Comparison of ENCODE assay signal across 2 cellular contexts in the genomic region with DNA sequence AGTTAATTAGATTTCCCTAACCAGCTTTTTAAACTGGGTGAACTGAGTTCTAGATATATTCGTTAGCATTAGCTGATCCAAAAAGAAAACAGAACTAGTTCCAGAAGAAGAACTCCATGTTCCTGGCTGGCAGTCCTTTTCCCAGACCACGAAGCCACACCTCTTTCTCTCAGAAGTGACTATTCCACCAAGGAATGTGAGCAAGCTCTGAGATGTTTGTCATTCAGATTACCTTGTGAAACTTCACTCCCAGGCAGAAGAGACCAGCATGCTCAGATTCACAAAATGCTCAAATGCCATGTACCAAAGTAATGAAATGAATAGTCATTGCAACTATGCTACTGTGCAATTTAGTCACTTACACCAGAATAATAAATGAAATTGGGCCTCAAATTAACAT.
TF ChIP-seq lines count a peak whose summit lies in the region.

No MANE protein-coding gene starts in this region.

TF ChIP-seq in A549, 52 proteins besides CTCF, POLR2A, EP300 and RAD21 (continues in another document):
- TF ChIP-seq TP53 (CRISPR knock-in tag; IDR thresholded peaks at IDR 0.05): no peak
- TF ChIP-seq POLR2AphosphoS2 (conservative IDR thresholded peaks at IDR 0.05; ENCODE audit: low read length): no peak
- no peak for TF ChIP-seq KDM1A (IDR thresholded peaks at IDR 0.05; ENCODE audit: low read depth)
- no peak for TF ChIP-seq ZSCAN20 (CRISPR knock-in tag; IDR thresholded peaks at IDR 0.05)
- TF ChIP-seq HOXB13 (CRISPR knock-in tag; IDR thresholded peaks at IDR 0.05; ENCODE audit: low read depth): no peak
- no peak for TF ChIP-seq RCOR1 (IDR thresholded peaks at IDR 0.05; ENCODE audit: low read depth, low read length)
- no peak for TF ChIP-seq KDM5A (IDR thresholded peaks at IDR 0.05)
- no peak for TF ChIP-seq HDAC2 (IDR thresholded peaks at IDR 0.05)
- TF ChIP-seq, protein P1, sequence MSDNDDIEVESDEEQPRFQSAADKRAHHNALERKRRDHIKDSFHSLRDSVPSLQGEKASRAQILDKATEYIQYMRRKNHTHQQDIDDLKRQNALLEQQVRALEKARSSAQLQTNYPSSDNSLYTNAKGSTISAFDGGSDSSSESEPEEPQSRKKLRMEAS (IDR thresholded peaks at IDR 0.05): peak; percentile 70
- TF ChIP-seq ZC3H11A (IDR thresholded peaks at IDR 0.05): no peak
- TF ChIP-seq FOXS1 (CRISPR knock-in tag; IDR thresholded peaks at IDR 0.05): no peak
- no peak for TF ChIP-seq EHMT2 (IDR thresholded peaks at IDR 0.05; ENCODE audit: low read depth)
- TF ChIP-seq JUNB (IDR thresholded peaks at IDR 0.05): 0 out of 2 replicates have a peak, but pooled peaks have one; percentile 21
- TF ChIP-seq HOXA7 (CRISPR knock-in tag; IDR thresholded peaks at IDR 0.05): no peak
- no peak for TF ChIP-seq CBX8 (IDR thresholded peaks at IDR 0.05)
- TF ChIP-seq, protein P2, sequence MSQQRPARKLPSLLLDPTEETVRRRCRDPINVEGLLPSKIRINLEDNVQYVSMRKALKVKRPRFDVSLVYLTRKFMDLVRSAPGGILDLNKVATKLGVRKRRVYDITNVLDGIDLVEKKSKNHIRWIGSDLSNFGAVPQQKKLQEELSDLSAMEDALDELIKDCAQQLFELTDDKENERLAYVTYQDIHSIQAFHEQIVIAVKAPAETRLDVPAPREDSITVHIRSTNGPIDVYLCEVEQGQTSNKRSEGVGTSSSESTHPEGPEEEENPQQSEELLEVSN (IDR thresholded peaks at IDR 0.05; ENCODE audit: borderline replicate concordance, low read depth): no peak
- TF ChIP-seq, protein P3, sequence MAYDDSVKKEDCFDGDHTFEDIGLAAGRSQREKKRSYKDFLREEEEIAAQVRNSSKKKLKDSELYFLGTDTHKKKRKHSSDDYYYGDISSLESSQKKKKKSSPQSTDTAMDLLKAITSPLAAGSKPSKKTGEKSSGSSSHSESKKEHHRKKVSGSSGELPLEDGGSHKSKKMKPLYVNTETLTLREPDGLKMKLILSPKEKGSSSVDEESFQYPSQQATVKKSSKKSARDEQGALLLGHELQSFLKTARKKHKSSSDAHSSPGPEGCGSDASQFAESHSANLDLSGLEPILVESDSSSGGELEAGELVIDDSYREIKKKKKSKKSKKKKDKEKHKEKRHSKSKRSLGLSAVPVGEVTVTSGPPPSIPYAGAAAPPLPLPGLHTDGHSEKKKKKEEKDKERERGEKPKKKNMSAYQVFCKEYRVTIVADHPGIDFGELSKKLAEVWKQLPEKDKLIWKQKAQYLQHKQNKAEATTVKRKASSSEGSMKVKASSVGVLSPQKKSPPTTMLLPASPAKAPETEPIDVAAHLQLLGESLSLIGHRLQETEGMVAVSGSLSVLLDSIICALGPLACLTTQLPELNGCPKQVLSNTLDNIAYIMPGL (CRISPR knock-in tag; IDR thresholded peaks at IDR 0.05; ENCODE audit: borderline replicate concordance): no peak
- no peak for TF ChIP-seq CHD4 (IDR thresholded peaks at IDR 0.05; ENCODE audit: borderline replicate concordance)
- peak; percentile 11; the same call in 1 of the 3 replicates for TF ChIP-seq SMC3 (IDR thresholded peaks at IDR 0.05)
- TF ChIP-seq, protein P4, sequence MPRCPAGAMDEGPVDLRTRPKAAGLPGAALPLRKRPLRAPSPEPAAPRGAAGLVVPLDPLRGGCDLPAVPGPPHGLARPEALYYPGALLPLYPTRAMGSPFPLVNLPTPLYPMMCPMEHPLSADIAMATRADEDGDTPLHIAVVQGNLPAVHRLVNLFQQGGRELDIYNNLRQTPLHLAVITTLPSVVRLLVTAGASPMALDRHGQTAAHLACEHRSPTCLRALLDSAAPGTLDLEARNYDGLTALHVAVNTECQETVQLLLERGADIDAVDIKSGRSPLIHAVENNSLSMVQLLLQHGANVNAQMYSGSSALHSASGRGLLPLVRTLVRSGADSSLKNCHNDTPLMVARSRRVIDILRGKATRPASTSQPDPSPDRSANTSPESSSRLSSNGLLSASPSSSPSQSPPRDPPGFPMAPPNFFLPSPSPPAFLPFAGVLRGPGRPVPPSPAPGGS (IDR thresholded peaks at IDR 0.05): no peak
- TF ChIP-seq MAFK (IDR thresholded peaks at IDR 0.05; ENCODE audit: partially characterized antibody): no peak
- TF ChIP-seq, protein P5, sequence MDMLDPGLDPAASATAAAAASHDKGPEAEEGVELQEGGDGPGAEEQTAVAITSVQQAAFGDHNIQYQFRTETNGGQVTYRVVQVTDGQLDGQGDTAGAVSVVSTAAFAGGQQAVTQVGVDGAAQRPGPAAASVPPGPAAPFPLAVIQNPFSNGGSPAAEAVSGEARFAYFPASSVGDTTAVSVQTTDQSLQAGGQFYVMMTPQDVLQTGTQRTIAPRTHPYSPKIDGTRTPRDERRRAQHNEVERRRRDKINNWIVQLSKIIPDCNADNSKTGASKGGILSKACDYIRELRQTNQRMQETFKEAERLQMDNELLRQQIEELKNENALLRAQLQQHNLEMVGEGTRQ (IDR thresholded peaks at IDR 0.05): no peak
- TF ChIP-seq, protein P6, sequence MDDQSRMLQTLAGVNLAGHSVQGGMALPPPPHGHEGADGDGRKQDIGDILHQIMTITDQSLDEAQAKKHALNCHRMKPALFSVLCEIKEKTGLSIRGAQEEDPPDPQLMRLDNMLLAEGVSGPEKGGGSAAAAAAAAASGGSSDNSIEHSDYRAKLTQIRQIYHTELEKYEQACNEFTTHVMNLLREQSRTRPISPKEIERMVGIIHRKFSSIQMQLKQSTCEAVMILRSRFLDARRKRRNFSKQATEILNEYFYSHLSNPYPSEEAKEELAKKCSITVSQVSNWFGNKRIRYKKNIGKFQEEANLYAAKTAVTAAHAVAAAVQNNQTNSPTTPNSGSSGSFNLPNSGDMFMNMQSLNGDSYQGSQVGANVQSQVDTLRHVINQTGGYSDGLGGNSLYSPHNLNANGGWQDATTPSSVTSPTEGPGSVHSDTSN (IDR thresholded peaks at IDR 0.05): no peak
- TF ChIP-seq RFX5 (IDR thresholded peaks at IDR 0.05): no peak
- TF ChIP-seq ZNF302 (CRISPR knock-in tag; IDR thresholded peaks at IDR 0.05): no peak
- no peak for TF ChIP-seq RNF2 (IDR thresholded peaks at IDR 0.05; ENCODE audit: borderline replicate concordance, low read depth)
- TF ChIP-seq CHD2 (IDR thresholded peaks at IDR 0.05; ENCODE audit: low read length, partially characterized antibody): no peak
- no peak for TF ChIP-seq ZFP36 (IDR thresholded peaks at IDR 0.05; ENCODE audit: borderline replicate concordance, partially characterized antibody)
- TF ChIP-seq, protein P7, sequence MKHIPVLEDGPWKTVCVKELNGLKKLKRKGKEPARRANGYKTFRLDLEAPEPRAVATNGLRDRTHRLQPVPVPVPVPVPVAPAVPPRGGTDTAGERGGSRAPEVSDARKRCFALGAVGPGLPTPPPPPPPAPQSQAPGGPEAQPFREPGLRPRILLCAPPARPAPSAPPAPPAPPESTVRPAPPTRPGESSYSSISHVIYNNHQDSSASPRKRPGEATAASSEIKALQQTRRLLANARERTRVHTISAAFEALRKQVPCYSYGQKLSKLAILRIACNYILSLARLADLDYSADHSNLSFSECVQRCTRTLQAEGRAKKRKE (CRISPR knock-in tag; IDR thresholded peaks at IDR 0.05; ENCODE audit: low read depth): no peak
- no peak for TF ChIP-seq EHF (CRISPR knock-in tag; IDR thresholded peaks at IDR 0.05)
- TF ChIP-seq BHLHE40 (IDR thresholded peaks at IDR 0.05; ENCODE audit: low read depth, low read length): no peak
- no peak for TF ChIP-seq PHF8 (IDR thresholded peaks at IDR 0.05; ENCODE audit: borderline replicate concordance, low read depth)

TF ChIP-seq in H1, 55 proteins besides CTCF, POLR2A, EP300 and RAD21 (continues in another document):
- TF ChIP-seq, protein P5 (IDR thresholded peaks at IDR 0.05; ENCODE audit: low read length): no peak
- no peak for TF ChIP-seq RNF2 (IDR thresholded peaks at IDR 0.05; ENCODE audit: borderline replicate concordance, low read depth, low read length, missing control alignments, poor library complexity, severe bottlenecking)
- no peak for TF ChIP-seq HDAC6 (IDR thresholded peaks at IDR 0.05; ENCODE audit: low read depth, low read length)
- TF ChIP-seq POLR2AphosphoS5 (IDR thresholded peaks at IDR 0.05; ENCODE audit: low read depth, low read length): no peak
- no peak for TF ChIP-seq EGR1 (IDR thresholded peaks at IDR 0.05; ENCODE audit: borderline replicate concordance, low read depth, low read length)
- no peak for TF ChIP-seq CBX8 (IDR thresholded peaks at IDR 0.05; ENCODE audit: borderline replicate concordance, low read depth, low read length)
- no peak for TF ChIP-seq SIRT6 (IDR thresholded peaks at IDR 0.05; ENCODE audit: low read length)
- TF ChIP-seq BACH1 (IDR thresholded peaks at IDR 0.05; ENCODE audit: low read length): no peak
- no peak for TF ChIP-seq EZH2 (IDR thresholded peaks at IDR 0.05; ENCODE audit: low read depth, low read length, severe bottlenecking)
- no peak for TF ChIP-seq YY1 (IDR thresholded peaks at IDR 0.05; ENCODE audit: low read depth, low read length)
- TF ChIP-seq JUN (IDR thresholded peaks at IDR 0.05; ENCODE audit: low read depth, low read length): peak; percentile 92
- TF ChIP-seq, protein P8, sequence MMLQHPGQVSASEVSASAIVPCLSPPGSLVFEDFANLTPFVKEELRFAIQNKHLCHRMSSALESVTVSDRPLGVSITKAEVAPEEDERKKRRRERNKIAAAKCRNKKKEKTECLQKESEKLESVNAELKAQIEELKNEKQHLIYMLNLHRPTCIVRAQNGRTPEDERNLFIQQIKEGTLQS (IDR thresholded peaks at IDR 0.05; ENCODE audit: insufficient read depth, low read depth, low read length): no peak
- no peak for TF ChIP-seq SUZ12 (IDR thresholded peaks at IDR 0.05; ENCODE audit: low read length)
- TF ChIP-seq ASH2L (IDR thresholded peaks at IDR 0.05; ENCODE audit: low read length): no peak
- no peak for TF ChIP-seq TAF1 (IDR thresholded peaks at IDR 0.05; ENCODE audit: low read depth, low read length)
- peak; percentile 89 for TF ChIP-seq JUND (IDR thresholded peaks at IDR 0.05; ENCODE audit: low read length)
- TF ChIP-seq POU5F1 (IDR thresholded peaks at IDR 0.05; ENCODE audit: low read depth, low read length): 0 out of 2 replicates have a peak, but pooled peaks have one; percentile 4
- no peak for TF ChIP-seq SIN3A (conservative IDR thresholded peaks at IDR 0.05 in 1 of 2, IDR thresholded peaks at IDR 0.05 in 1 of 2; ENCODE audit: low read depth in 1 of 2, low read length in 2 of 2)
- TF ChIP-seq SAP30 (IDR thresholded peaks at IDR 0.05; ENCODE audit: insufficient read depth, insufficient replicate concordance, low read length): no peak
- no peak for TF ChIP-seq SRF (IDR thresholded peaks at IDR 0.05; ENCODE audit: low read depth, low read length)
- peak; percentile 64; the same call in 1 of the 2 replicates for TF ChIP-seq SP1 (IDR thresholded peaks at IDR 0.05; ENCODE audit: low read depth, low read length)
- TF ChIP-seq TEAD4 (IDR thresholded peaks at IDR 0.05; ENCODE audit: low read depth, low read length): peak; percentile 89
- no peak for TF ChIP-seq CHD2 (IDR thresholded peaks at IDR 0.05; ENCODE audit: low read length)
- no peak for TF ChIP-seq CTBP2 (IDR thresholded peaks at IDR 0.05; ENCODE audit: borderline replicate concordance, insufficient read depth, insufficient read length, low read length)
- TF ChIP-seq BRCA1 (IDR thresholded peaks at IDR 0.05; ENCODE audit: low read depth, low read length): no peak
